In genomic region chr12:114611145-114612018, GRCh38 we compare ENCODE assay signal across 20 cellular contexts.
"Had no signal": no experiment of that assay in that cellular context is flagged by ENCODE, and none has a peak within 500 bp of the region (broad histone marks: within the 10 kb centered on the region; RNA-seq: fewer than 3 reads in every experiment).

No MANE protein-coding gene starts in this region.

- H3K27ac ChIP-seq: cardiac muscle cell, coronary artery, heart left ventricle, lower lobe of right lung, sigmoid colon, upper lobe of left lung, VCaP had no signal

- H3K27ac Mint-ChIP-seq: activated naive CD4-positive, alpha-beta T cell treated with anti-CD3 and anti-CD28 coated beads, Interleukin-2, amount 10 ng/mL, durations not matched to agents 7 days and 5 days; activated T-helper 17 cell treated with anti-CD3 and anti-CD28 coated beads, Interleukin-2, amount 50 U/mL, for 72 hours had no signal

- FAIRE-seq: frontal cortex, keratinocyte had no signal

- H3K4me3 ChIP-seq: cardiac muscle cell, coronary artery, heart left ventricle, lower lobe of right lung, sigmoid colon, upper lobe of left lung had no signal

- H3K4me3 Mint-ChIP-seq: activated naive CD4-positive, alpha-beta T cell treated with anti-CD3 and anti-CD28 coated beads, Interleukin-2, amount 10 ng/mL, durations not matched to agents 7 days and 5 days; activated T-helper 17 cell treated with anti-CD3 and anti-CD28 coated beads, Interleukin-2, amount 50 U/mL, for 72 hours; naive thymus-derived CD8-positive, alpha-beta T cell had no signal

- H3K4me1 ChIP-seq: heart left ventricle, lower lobe of right lung, sigmoid colon, upper lobe of left lung had no signal

- H3K9me3 ChIP-seq: lower lobe of right lung had no signal

- H3K36me3 ChIP-seq: cardiac muscle cell, heart left ventricle, lower lobe of right lung, sigmoid colon, upper lobe of left lung had no signal

- H3K27me3 ChIP-seq: cardiac muscle cell, upper lobe of left lung had no signal

- H3K36me3 Mint-ChIP-seq: activated naive CD4-positive, alpha-beta T cell treated with anti-CD3 and anti-CD28 coated beads, Interleukin-2, amount 10 ng/mL, durations not matched to agents 7 days and 5 days; naive thymus-derived CD8-positive, alpha-beta T cell had no signal

- H3K4me1 Mint-ChIP-seq: activated naive CD4-positive, alpha-beta T cell treated with anti-CD3 and anti-CD28 coated beads, Interleukin-2, amount 10 ng/mL, durations not matched to agents 7 days and 5 days; activated T-helper 17 cell treated with anti-CD3 and anti-CD28 coated beads, Interleukin-2, amount 50 U/mL, for 72 hours; naive thymus-derived CD8-positive, alpha-beta T cell had no signal

- DNase-seq: activated CD4-positive, alpha-beta T cell treated with anti-CD3 and anti-CD28 coated beads for 48 hours; activated CD8-positive, alpha-beta memory T cell treated with anti-CD3 and anti-CD28 coated beads for 24 hours; activated naive CD4-positive, alpha-beta T cell treated with anti-CD3 and anti-CD28 coated beads, Interleukin-2, amount 10 ng/mL, durations not matched to agents 7 days and 5 days; activated T-cell treated with anti-CD3 and anti-CD28 coated beads for 4 hours; effector CD8-positive, alpha-beta T cell; heart left ventricle; lower lobe of right lung; naive thymus-derived CD8-positive, alpha-beta T cell; occipital lobe; sigmoid colon; stimulated activated CD4-positive, alpha-beta T cell treated with anti-CD3 and anti-CD28 coated beads, Interleukin-12 subunit alpha, Interleukin-12 subunit beta, amount 100 ng/mL, for 4 hours; stimulated activated naive CD4-positive, alpha-beta T cell treated with Interleukin-2 at 50 U/mL for 16 hours; T-helper 1 cell; upper lobe of left lung had no signal

- ATAC-seq: activated T-helper 17 cell treated with anti-CD3 and anti-CD28 coated beads, Interleukin-2, amount 50 U/mL, for 72 hours; heart left ventricle; lower lobe of right lung; naive thymus-derived CD8-positive, alpha-beta T cell had no signal
